ENCODE assay signal across 27 cellular contexts in genomic region chr2:357811-358210, GRCh38.
"Had no signal": no experiment of that assay in that cellular context is flagged by ENCODE, and none has a peak within 500 bp of the region (broad histone marks: within the 10 kb centered on the region; RNA-seq: fewer than 3 reads in every experiment).

No MANE protein-coding gene starts in this region.

- H3K4me1 ChIP-seq: pancreas, prostate gland, right lobe of liver, sigmoid colon, stomach, thyroid gland, tibial nerve, upper lobe of left lung, vagina had no signal

- H3K9me3 ChIP-seq: neutrophil, pancreas, prostate gland, right lobe of liver, thoracic aorta, thyroid gland, upper lobe of left lung, vagina had no signal

- H3K27ac ChIP-seq: neutrophil, pancreas, prostate gland, right lobe of liver, sigmoid colon, stomach, thoracic aorta, thyroid gland, tibial nerve, upper lobe of left lung, vagina had no signal

- H3K27me3 ChIP-seq: neutrophil, thyroid gland, tibial nerve, upper lobe of left lung, vagina had no signal

- H3K36me3 ChIP-seq: neutrophil, pancreas, prostate gland, right lobe of liver, sigmoid colon, stomach, thoracic aorta, thyroid gland, tibial nerve, upper lobe of left lung, vagina had no signal

- FAIRE-seq: pancreas, small intestine, urothelium cell line had no signal

- DNase-seq: naive thymus-derived CD8-positive, alpha-beta T cell; nephron progenitor cell; nucleus accumbens; pancreas; retina; right cardiac atrium; right lobe of liver; sigmoid colon; small intestine; stimulated activated CD4-positive, alpha-beta T cell treated with anti-CD3 and anti-CD28 coated beads, Interleukin-15, amount 100 ng/mL, for 24 hours; stimulated activated CD4-positive, alpha-beta T cell treated with anti-CD3 and anti-CD28 coated beads, Interleukin-2, amount 100 ng/mL, for 24 hours; stimulated activated CD4-positive, alpha-beta T cell treated with anti-CD3 and anti-CD28 coated beads, Interleukin-2, amount 100 ng/mL, for 48 hours; stimulated activated CD4-positive, alpha-beta T cell treated with anti-CD3 and anti-CD28 coated beads, Interleukin-4, amount 100 ng/mL, for 24 hours; stimulated activated naive B cell treated with anti-CD40 and anti-IgM and Interleukin-4, amounts not matched to agents 10 μg/mL and 1 μg/mL and 100 μg/mL, for 72 hours; stimulated activated naive CD4-positive, alpha-beta T cell treated with Interleukin-2 at 50 U/mL for 16 hours; stomach; thyroid gland; trophoblast cell had no signal

- H3K4me3 ChIP-seq: pancreas, prostate gland, right lobe of liver, sigmoid colon, stomach, thoracic aorta, thyroid gland, tibial nerve, upper lobe of left lung, vagina had no signal

- ATAC-seq: naive thymus-derived CD8-positive, alpha-beta T cell; natural killer cell treated with Interleukin-12 subunit alpha and Interleukin-12 subunit beta and Interleukin-15 and Interleukin-18, amount 100 ng/mL, for 72 hours; pancreas; right cardiac atrium; right lobe of liver; stimulated activated effector memory CD8-positive, alpha-beta T cell treated with anti-CD3 and anti-CD28 coated beads, Interleukin-12 subunit alpha, Interleukin-12 subunit beta, amount 100 ng/mL, for 72 hours; stimulated activated naive B cell treated with anti-CD40 and anti-IgM and Interleukin-4, amounts not matched to agents 10 μg/mL and 1 μg/mL and 100 μg/mL, for 72 hours had no signal
